Comparison of ENCODE assay signal across 10 cellular contexts in the genomic region with DNA sequence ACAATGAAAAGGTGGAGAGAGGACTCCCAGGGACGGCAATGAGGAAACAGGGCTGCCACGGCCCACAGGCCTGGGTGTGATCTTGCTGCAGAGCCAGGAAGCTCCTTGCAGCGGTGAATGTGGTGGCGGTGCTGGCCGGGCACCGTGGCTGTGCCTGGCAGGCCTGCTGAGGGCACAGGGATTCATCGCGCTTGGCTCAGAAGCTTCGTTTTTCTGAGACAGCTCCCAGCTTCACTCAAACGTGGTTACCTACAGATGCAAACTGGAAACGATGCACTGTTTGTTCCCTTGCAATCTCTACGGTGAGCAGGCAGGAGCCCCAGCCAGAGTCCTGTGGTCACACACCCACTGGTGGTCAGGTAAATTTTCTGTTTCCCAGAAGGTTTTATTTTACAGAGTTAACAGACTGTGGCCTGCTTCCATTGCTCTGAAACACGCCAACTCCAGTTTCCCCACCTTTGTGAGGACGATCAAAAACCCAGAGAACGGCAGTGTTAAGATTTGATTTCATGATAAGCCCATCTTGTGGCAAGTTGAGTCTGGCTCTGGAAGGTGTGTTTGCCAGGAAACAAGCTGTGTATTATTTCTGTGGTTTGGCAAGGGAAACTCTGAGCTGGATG.
DNase-seq lines count a peak whose midpoint lies in the region; ATAC-seq and TF ChIP-seq lines count a peak whose summit lies in the region.
"Had no signal": no experiment of that assay in that cellular context is flagged by ENCODE, and none has a peak within 500 bp of the region (broad histone marks: within the 10 kb centered on the region; RNA-seq: fewer than 3 reads in every experiment).

No MANE protein-coding gene starts in this region.

- peaks cover 24% of the 10 kb centered on the region for H3K4me1 ChIP-seq in Loucy (ENCODE audit: insufficient read depth, low read length, poor library complexity, severe bottlenecking)
- H3K4me1 ChIP-seq in naive thymus-derived CD4-positive, alpha-beta T cell (ENCODE audit: control insufficient read depth in 2 of 2, insufficient read depth in 2 of 2, low read length in 2 of 2), result peaks cover 16 to 25% of the 10 kb centered on the region in 2 donors

- no peaks in the 10 kb centered on the region for H3K9me2 ChIP-seq in Loucy (replicated peaks; ENCODE audit: low read depth, low read length)

- peak overlapping the region; percentile 40 for H3K27ac Mint-ChIP-seq in CD4-positive, alpha-beta T cell
- peak overlapping the region; percentile 98 for H3K27ac Mint-ChIP-seq in activated naive CD8-positive, alpha-beta T cell treated with anti-CD3 and anti-CD28 coated beads, Interleukin-2, amount 50 U/mL, for 24 hours
- H3K27ac Mint-ChIP-seq in naive thymus-derived CD4-positive, alpha-beta T cell, result peak overlapping the region in 8 of 9 donors; percentile 19 to 91 (median 64)

- peak; percentile 51 for ATAC-seq in CD4-positive, alpha-beta T cell (ENCODE audit: poor library complexity)
- peak; percentile 81 for ATAC-seq in activated naive CD8-positive, alpha-beta T cell treated with anti-CD3 and anti-CD28 coated beads, Interleukin-2, amount 50 U/mL, for 24 hours
- peak; percentile 60 for ATAC-seq in naive thymus-derived CD4-positive, alpha-beta T cell
- ATAC-seq in GM18502 (IDR thresholded peaks at IDR 0.05; ENCODE audit: poor library complexity, unreplicated experiment) (no peak), HG02938 (IDR thresholded peaks at IDR 0.05; ENCODE audit: unreplicated experiment) (no peak)
- ATAC-seq: left lung had no signal

- TF ChIP-seq CTCF in CD4-positive, alpha-beta T cell (IDR thresholded peaks at IDR 0.05), result no peak
- no peak for TF ChIP-seq CTCF in Loucy (conservative IDR thresholded peaks at IDR 0.05; ENCODE audit: low read length)
- TF ChIP-seq CTCF in GM20000 (IDR thresholded peaks at IDR 0.05; ENCODE audit: extremely low read depth, missing control alignments), result no peak

- no peaks in the 10 kb centered on the region for H3K9me3 ChIP-seq in CD4-positive, alpha-beta T cell (ENCODE audit: control insufficient read depth, low read length)
- no peaks in the 10 kb centered on the region for H3K9me3 ChIP-seq in Loucy (ENCODE audit: insufficient read depth, low read depth, low read length)
- H3K9me3 ChIP-seq in naive thymus-derived CD4-positive, alpha-beta T cell (ENCODE audit: control insufficient read depth in 2 of 3, low read length in 3 of 3), result no peaks in the 10 kb centered on the region
- H3K9me3 ChIP-seq: left lung had no signal

- H3K4me2 ChIP-seq in Loucy (ENCODE audit: low read depth, low read length, poor library complexity, severe bottlenecking), result peak overlapping the region; percentile 35

- H3K27ac ChIP-seq in CD4-positive, alpha-beta T cell (ENCODE audit: low read depth, low read length), result no peak overlapping the region
- no peak overlapping the region for H3K27ac ChIP-seq in naive thymus-derived CD4-positive, alpha-beta T cell (ENCODE audit: low read depth, low read length)
- H3K27ac ChIP-seq: left lung had no signal

- DNase-seq in CD4-positive, alpha-beta T cell, result peak in 1 of 10 experiments; percentile 32
- DNase-seq in activated naive CD8-positive, alpha-beta T cell treated with anti-CD3 and anti-CD28 coated beads, Interleukin-2, amount 50 U/mL, for 24 hours, result peak; percentile 64
- peak in 2 of 9 donors; percentile 13 to 64 for DNase-seq in naive thymus-derived CD4-positive, alpha-beta T cell
- DNase-seq in GM20000 (ENCODE audit: low spot score) (no peak), NCI-H2107 treated with DMSO at 0.1 percent for 48 hours (lab: John Stamatoyannopoulos, UW; ENCODE audit: unreplicated experiment) (no peak)
- DNase-seq: NCI-H748 treated with DMSO at 0.1 percent for 48 hours had no signal

- H2AFZ ChIP-seq in Loucy (ENCODE audit: low read length), result peak overlapping the region; percentile 27; the same call in 1 of the 2 replicates

- H3K4me3 Mint-ChIP-seq in CD4-positive, alpha-beta T cell, result peak overlapping the region; percentile 62
- H3K4me3 Mint-ChIP-seq in activated naive CD8-positive, alpha-beta T cell treated with anti-CD3 and anti-CD28 coated beads, Interleukin-2, amount 50 U/mL, for 24 hours, result peak overlapping the region; percentile 57
- H3K4me3 Mint-ChIP-seq in naive thymus-derived CD4-positive, alpha-beta T cell, result peak overlapping the region; percentile 39 to 73 (median 58)

- H3K27me3 Mint-ChIP-seq in CD4-positive, alpha-beta T cell, result no peaks in the 10 kb centered on the region
- no peaks in the 10 kb centered on the region for H3K27me3 Mint-ChIP-seq in activated naive CD8-positive, alpha-beta T cell treated with anti-CD3 and anti-CD28 coated beads, Interleukin-2, amount 50 U/mL, for 24 hours
- H3K27me3 Mint-ChIP-seq in naive thymus-derived CD4-positive, alpha-beta T cell, result no peaks in the 10 kb centered on the region

- H3F3A ChIP-seq in Loucy (ENCODE audit: low read depth), result no peaks in the 10 kb centered on the region

- H3K4me1 Mint-ChIP-seq in CD4-positive, alpha-beta T cell (ENCODE audit: low read depth), result peaks cover 34% of the 10 kb centered on the region
- H3K4me1 Mint-ChIP-seq in activated naive CD8-positive, alpha-beta T cell treated with anti-CD3 and anti-CD28 coated beads, Interleukin-2, amount 50 U/mL, for 24 hours, result peaks cover 65% of the 10 kb centered on the region
- peaks cover 23 to 62% (median 33%) of the 10 kb centered on the region in 7 donors for H3K4me1 Mint-ChIP-seq in naive thymus-derived CD4-positive, alpha-beta T cell

- intact Hi-C loops in CD4-positive, alpha-beta T cell (cut with DNase I, micrococcal nuclease), result no loop called here
- intact Hi-C loops in naive thymus-derived CD4-positive, alpha-beta T cell (cut with micrococcal nuclease), result loop anchor here in 1 of 2 donors (2.0 to 5.0 kb wide), 2 partner anchors 15 to 45 kb away; no protein-coding TSS in a partner anchor

- H3K36me3 Mint-ChIP-seq in CD4-positive, alpha-beta T cell (ENCODE audit: low read depth), result no peaks in the 10 kb centered on the region
- H3K36me3 Mint-ChIP-seq in activated naive CD8-positive, alpha-beta T cell treated with anti-CD3 and anti-CD28 coated beads, Interleukin-2, amount 50 U/mL, for 24 hours (ENCODE audit: low read depth), result peaks cover 4% of the 10 kb centered on the region
- H3K36me3 Mint-ChIP-seq in naive thymus-derived CD4-positive, alpha-beta T cell, result peaks cover 0 to 22% (median 0%) of the 10 kb centered on the region in 5 donors

- H3K4me3 ChIP-seq in Loucy (ENCODE audit: low read length, poor library complexity, severe bottlenecking), result no peak overlapping the region
- no peak overlapping the region for H3K4me3 ChIP-seq in naive thymus-derived CD4-positive, alpha-beta T cell (ENCODE audit: low read length)
- H3K4me3 ChIP-seq: left lung had no signal

- no peaks in the 10 kb centered on the region for H3K9me3 Mint-ChIP-seq in CD4-positive, alpha-beta T cell
- H3K9me3 Mint-ChIP-seq in activated naive CD8-positive, alpha-beta T cell treated with anti-CD3 and anti-CD28 coated beads, Interleukin-2, amount 50 U/mL, for 24 hours, result peaks cover 10% of the 10 kb centered on the region
- H3K9me3 Mint-ChIP-seq in naive thymus-derived CD4-positive, alpha-beta T cell, result peaks cover 0 to 6% (median 0%) of the 10 kb centered on the region in 11 donors

- no peaks in the 10 kb centered on the region for H4K20me1 ChIP-seq in Loucy (ENCODE audit: insufficient read depth, low read length, poor library complexity, severe bottlenecking)

- no peaks in the 10 kb centered on the region for H3K27me3 ChIP-seq in CD4-positive, alpha-beta T cell (ENCODE audit: control insufficient read depth, insufficient read depth, low read length)
- no peaks in the 10 kb centered on the region for H3K27me3 ChIP-seq in Loucy (ENCODE audit: insufficient read depth, low read length, poor library complexity, severe bottlenecking)
- H3K27me3 ChIP-seq in naive thymus-derived CD4-positive, alpha-beta T cell (ENCODE audit: control insufficient read depth in 2 of 2, insufficient read depth in 2 of 2, low read length in 2 of 2), result no peaks in the 10 kb centered on the region
- H3K27me3 ChIP-seq: left lung had no signal

- no peaks in the 10 kb centered on the region for H3K36me3 ChIP-seq in Loucy (ENCODE audit: insufficient read depth, low read length)
- H3K36me3 ChIP-seq in naive thymus-derived CD4-positive, alpha-beta T cell (ENCODE audit: control insufficient read depth in 2 of 3, insufficient read depth in 3 of 3, low read length in 3 of 3), result no peaks in the 10 kb centered on the region
- H3K36me3 ChIP-seq: left lung had no signal

- H3K9ac ChIP-seq in Loucy (ENCODE audit: low read depth, low read length, poor library complexity, severe bottlenecking), result peak overlapping the region; percentile 38

- H3K79me2 ChIP-seq in Loucy (ENCODE audit: insufficient read depth, low read length), result no peaks in the 10 kb centered on the region

- CTCF ChIA-PET in CD4-positive, alpha-beta T cell (lab: Charles Lee), result no interaction called here
- CTCF ChIA-PET in naive thymus-derived CD4-positive, alpha-beta T cell (lab: Charles Lee), result no interaction called here

- POLR2A ChIA-PET in CD4-positive, alpha-beta T cell (lab: Charles Lee), result interaction anchor here (1.0 to 1.4 kb wide), 3 partner anchors 13 to 48 kb away, joined by 3 to 5 read pairs (median 3); no protein-coding TSS in a partner anchor
- POLR2A ChIA-PET in naive thymus-derived CD4-positive, alpha-beta T cell (lab: Charles Lee), result interaction anchor here (0.8 to 1.3 kb wide), 3 partner anchors 9 to 13 kb away, joined by 3 to 4 read pairs (median 3); no protein-coding TSS in a partner anchor

Comparison
In these comparisons a context has a peak if more than half of its experiments do, and no peak if none do; other contexts are left out.
1. ATAC-seq: peak in CD4-positive, alpha-beta T cell (single experiment), activated naive CD8-positive, alpha-beta T cell treated with anti-CD3 and anti-CD28 coated beads, Interleukin-2, amount 50 U/mL, for 24 hours (single experiment) and naive thymus-derived CD4-positive, alpha-beta T cell (single experiment); none in GM18502 (single experiment) and HG02938 (single experiment).
2. H3K27ac Mint-ChIP-seq: peak in every context shown above with its lines; median percentile 98 in activated naive CD8-positive, alpha-beta T cell treated with anti-CD3 and anti-CD28 coated beads, Interleukin-2, amount 50 U/mL, for 24 hours; 64 in naive thymus-derived CD4-positive, alpha-beta T cell; 40 in CD4-positive, alpha-beta T cell.
3. Peak in every context shown above with its lines, with median percentiles within 50 percentile points of each other: H3K4me3 Mint-ChIP-seq.